Comparison of ENCODE assay signal across 13 cellular contexts in the genomic region with DNA sequence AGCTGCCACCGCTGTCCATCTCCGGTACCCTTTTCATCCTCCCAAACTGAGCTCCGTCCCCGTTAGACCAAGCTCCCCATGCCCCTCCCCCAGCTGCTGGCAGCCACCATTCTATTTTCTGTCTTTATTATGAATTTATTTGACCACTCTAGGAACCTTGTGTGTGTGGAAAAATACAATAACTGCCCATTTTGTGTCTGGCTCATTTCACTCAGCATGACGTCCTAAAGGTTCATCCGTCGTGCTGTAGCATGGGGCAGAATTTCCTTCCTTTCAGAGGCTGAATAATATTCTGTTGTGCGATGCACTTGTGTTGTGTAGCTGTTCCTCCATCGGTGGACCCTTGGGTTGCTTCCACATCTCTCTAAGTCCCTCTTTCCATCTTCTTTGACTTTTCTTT.
A peak's percentile ranks its signal among the peaks of the same experiment; 100 is the strongest.
DNase-seq lines count a peak whose midpoint lies in the region; ATAC-seq and TF ChIP-seq lines count a peak whose summit lies in the region.
"Had no signal": no experiment of that assay in that cellular context is flagged by ENCODE, and none has a peak within 500 bp of the region (broad histone marks: within the 10 kb centered on the region; RNA-seq: fewer than 3 reads in every experiment).

No MANE protein-coding gene starts in this region.

- no peaks in the 10 kb centered on the region for H3K9me3 Mint-ChIP-seq in activated T-cell treated with anti-CD3 and anti-CD28 coated beads, Interleukin-2, amount 50 U/mL, for 72 hours
- H3K9me3 Mint-ChIP-seq in activated B cell treated with CpG ODN at 0.5 μM for 24 hours, result no peaks in the 10 kb centered on the region

- no peak overlapping the region for H3K4me3 ChIP-seq in thymus (ENCODE audit: low read length)
- H3K4me3 ChIP-seq: body of pancreas, HAP-1, prostate gland had no signal

- no peaks in the 10 kb centered on the region for H3K27me3 Mint-ChIP-seq in activated T-cell treated with anti-CD3 and anti-CD28 coated beads, Interleukin-2, amount 50 U/mL, for 72 hours (ENCODE audit: low read depth)
- H3K27me3 Mint-ChIP-seq in activated B cell treated with CpG ODN at 0.5 μM for 24 hours, result no peaks in the 10 kb centered on the region

- peaks cover 5 to 8% of the 10 kb centered on the region in 2 donors for H3K36me3 Mint-ChIP-seq in activated T-cell treated with anti-CD3 and anti-CD28 coated beads, Interleukin-2, amount 50 U/mL, for 72 hours (ENCODE audit: insufficient read depth in 2 of 2)
- H3K36me3 Mint-ChIP-seq in activated B cell treated with CpG ODN at 0.5 μM for 24 hours (ENCODE audit: low read depth), result peaks cover 19% of the 10 kb centered on the region

- DNase-seq in activated T-cell treated with anti-CD3 and anti-CD28 coated beads, Interleukin-2, amount 50 U/mL, for 72 hours, result no peak
- no peak for DNase-seq in activated T-cell treated with anti-CD3 and anti-CD28 coated beads, Interleukin-2, amount 50 U/mL, for 48 hours
- DNase-seq in activated B cell treated with CpG ODN at 0.5 μM for 24 hours, result no peak
- no peak for DNase-seq in ecto neural progenitor cell (ENCODE audit: low spot score)
- DNase-seq in kidney tubule cell (ENCODE audit: low spot score), result no peak
- DNase-seq: body of pancreas, GDM1, left colon had no signal

- CTCF ChIA-PET in activated B cell treated with CpG ODN at 0.5 μM for 24 hours (lab: Charles Lee), result interaction anchor here (1.0 to 4.9 kb wide), 5 partner anchors 25 to 91 kb away, joined by 4 to 85 read pairs (median 5); no protein-coding TSS in a partner anchor

- H3K27ac ChIP-seq in layer of hippocampus (ENCODE audit: low read depth, low read length) (peak overlapping the region; percentile 46), thymus (ENCODE audit: low read depth) (peak overlapping the region; percentile 58)

- H3K4me1 Mint-ChIP-seq in activated T-cell treated with anti-CD3 and anti-CD28 coated beads, Interleukin-2, amount 50 U/mL, for 72 hours (ENCODE audit: low read depth), result peaks cover 95% of the 10 kb centered on the region
- H3K4me1 Mint-ChIP-seq in activated B cell treated with CpG ODN at 0.5 μM for 24 hours, result peaks cover 91% of the 10 kb centered on the region

- no peak for ATAC-seq in activated T-cell treated with anti-CD3 and anti-CD28 coated beads, Interleukin-2, amount 50 U/mL, for 72 hours (replicated peaks in 1 of 2)
- no peak for ATAC-seq in activated B cell treated with CpG ODN at 0.5 μM for 24 hours (ENCODE audit: low read depth)
- ATAC-seq in GM19328 (IDR thresholded peaks at IDR 0.05; ENCODE audit: unreplicated experiment), result no peak
- ATAC-seq: body of pancreas, left colon had no signal

- H3K27me3 ChIP-seq in layer of hippocampus (ENCODE audit: control insufficient read depth, insufficient read depth, low read length) (no peaks in the 10 kb centered on the region), thymus (ENCODE audit: control insufficient read depth, insufficient read depth) (no peaks in the 10 kb centered on the region)
- H3K27me3 ChIP-seq: body of pancreas had no signal

- POLR2A ChIA-PET in activated B cell treated with CpG ODN at 0.5 μM for 24 hours (lab: Charles Lee), result interaction anchor here (0.6 to 9.6 kb wide), 11 partner anchors 7 to 1314 kb away, joined by 3 to 191 read pairs (median 3); a partner anchor contains a TSS

- TF ChIP-seq CTCF in activated B cell treated with CpG ODN at 0.5 μM for 24 hours (IDR thresholded peaks at IDR 0.05), result no peak

- peak overlapping the region; percentile 82 for H3K27ac Mint-ChIP-seq in activated T-cell treated with anti-CD3 and anti-CD28 coated beads, Interleukin-2, amount 50 U/mL, for 72 hours
- H3K27ac Mint-ChIP-seq in activated B cell treated with CpG ODN at 0.5 μM for 24 hours, result peak overlapping the region; percentile 96

- no peaks in the 10 kb centered on the region for H3K9me3 ChIP-seq in thymus (ENCODE audit: control insufficient read depth)
- H3K9me3 ChIP-seq: body of pancreas, HAP-1, prostate gland had no signal

- WGBS in thymus, result 92% methylated on average over 9 of the region's 9 CpGs

- intact Hi-C loops in activated B cell treated with CpG ODN at 0.5 μM for 24 hours (cut with micrococcal nuclease), result loop anchor here (10.0 kb wide), 1 partner anchor 611 kb away; no protein-coding TSS in a partner anchor

- peaks cover 71% of the 10 kb centered on the region for H3K4me1 ChIP-seq in thymus (ENCODE audit: control insufficient read depth, insufficient read depth, low read length)
- H3K4me1 ChIP-seq: HAP-1, prostate gland had no signal

- H3K4me3 Mint-ChIP-seq in activated T-cell treated with anti-CD3 and anti-CD28 coated beads, Interleukin-2, amount 50 U/mL, for 72 hours, result peak overlapping the region; percentile 97 to 99
- peak overlapping the region; percentile 89 for H3K4me3 Mint-ChIP-seq in activated B cell treated with CpG ODN at 0.5 μM for 24 hours

- H3K36me3 ChIP-seq in thymus (ENCODE audit: control insufficient read depth, insufficient read depth), result peaks cover 28% of the 10 kb centered on the region
